Comparison of ENCODE assay signal across 25 cellular contexts in the genomic region with DNA sequence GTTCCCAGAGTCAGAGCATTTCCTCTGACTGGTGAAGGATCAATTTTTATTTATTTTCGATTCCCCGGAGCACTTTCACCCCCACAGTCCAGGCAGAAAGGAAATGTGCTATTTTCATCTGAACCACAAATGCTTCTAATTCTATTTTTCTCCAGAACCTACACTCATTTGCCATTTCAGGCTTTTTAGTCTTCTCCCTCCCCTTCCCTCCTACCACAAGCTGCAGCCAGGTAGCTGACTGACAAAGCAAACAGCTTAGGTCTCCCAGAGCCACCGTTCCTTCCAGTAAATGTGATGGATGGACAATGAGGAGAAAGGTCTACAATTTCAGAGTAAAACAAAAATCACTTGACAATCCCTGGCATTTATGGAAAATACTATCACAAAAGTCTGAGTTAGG.
DNase-seq lines count a peak whose midpoint lies in the region; ATAC-seq and TF ChIP-seq lines count a peak whose summit lies in the region.
"Had no signal": no experiment of that assay in that cellular context is flagged by ENCODE, and none has a peak within 500 bp of the region (broad histone marks: within the 10 kb centered on the region; RNA-seq: fewer than 3 reads in every experiment).

No MANE protein-coding gene starts in this region.

- H3K9ac ChIP-seq in BLaER1 treated with 17β-estradiol and CSF1 and Interleukin-3, amounts not matched to agents 10 nM and 100 nM = no peak overlapping the region
- no peak overlapping the region for H3K9ac ChIP-seq in GM23248

- ATAC-seq in HG03025 (IDR thresholded peaks at IDR 0.05; ENCODE audit: low FRiP score, unreplicated experiment) (no peak), WTC11 (no peak)
- ATAC-seq: activated CD8-positive, alpha-beta T cell treated with anti-CD3 and anti-CD28 coated beads for 36 hours; activated T-cell treated with anti-CD3 and anti-CD28 coated beads, Interleukin-2, amount 50 U/mL, for 4 hours; foreskin keratinocyte; PC-3; psoas muscle had no signal

- H3K4me1 Mint-ChIP-seq in glutamatergic neuron (ENCODE audit: low read depth, unreplicated experiment) (peaks cover 70% of the 10 kb centered on the region), WTC11 (peaks cover 58% of the 10 kb centered on the region)

- H3K36me3 Mint-ChIP-seq in glutamatergic neuron (ENCODE audit: unreplicated experiment) (no peaks in the 10 kb centered on the region), WTC11 (peaks cover 8% of the 10 kb centered on the region)

- peak overlapping the region; percentile 76 for H3K27ac Mint-ChIP-seq in glutamatergic neuron (ENCODE audit: unreplicated experiment)
- H3K27ac Mint-ChIP-seq in WTC11 = no peak overlapping the region
- H3K27ac Mint-ChIP-seq: activated CD8-positive, alpha-beta T cell treated with anti-CD3 and anti-CD28 coated beads for 36 hours; T-helper 1 cell treated with Interleukin-12 subunit alpha and Interleukin-12 subunit beta and Interleukin-4 antibody, amounts not matched to agents 30 μg/mL and 1 μg/mL, for 36 hours had no signal

- in situ Hi-C loops in GM23248 (cut with MboI) = no loop called here

- H2AFZ ChIP-seq in GM23248 = no peak overlapping the region

- H3K36me3 ChIP-seq in BLaER1 treated with 17β-estradiol and CSF1 and Interleukin-3, amounts not matched to agents 10 nM and 100 nM = no peaks in the 10 kb centered on the region
- peaks cover 40% of the 10 kb centered on the region for H3K36me3 ChIP-seq in GM23248 (ENCODE audit: low read depth)
- H3K36me3 ChIP-seq: SJCRH30 had no signal

- DNase-seq in NCI-H2081 (lab: John Stamatoyannopoulos, UW) (peak; percentile 11 to 73), NCI-H2081 treated with DMSO at 0.1 percent for 48 hours (lab: John Stamatoyannopoulos, UW) (no peak), NCI-H510A treated with DMSO at 0.1 percent for 48 hours (lab: John Stamatoyannopoulos, UW) (peak; percentile 82), glutamatergic neuron (no peak), GM23248 (no peak), WTC11 (ENCODE audit: low spot score) (no peak)
- DNase-seq: activated B cell treated with CpG ODN at 0.5 μM for 24 hours; activated CD8-positive, alpha-beta T cell treated with anti-CD3 and anti-CD28 coated beads for 36 hours; activated T-cell treated with anti-CD3 and anti-CD28 coated beads, Interleukin-2, amount 50 U/mL, for 4 hours; dermis blood vessel endothelial cell; DMS 273 treated with DMSO at 0.1 percent for 48 hours; foreskin keratinocyte; H7; NCI-H1694; NCI-H526 treated with DMSO at 0.1 percent for 48 hours; PC-3; psoas muscle; SJCRH30; small intestine; stimulated activated CD4-positive, alpha-beta T cell treated with anti-CD3 and anti-CD28 coated beads, Interleukin-2, amount 100 ng/mL, for 48 hours had no signal

- peaks cover 100% of the 10 kb centered on the region for H3K79me2 ChIP-seq in GM23248 (ENCODE audit: insufficient read depth)

- no peak overlapping the region for H3K27ac ChIP-seq in BLaER1 treated with 17β-estradiol and CSF1 and Interleukin-3, amounts not matched to agents 10 nM and 100 nM
- H3K27ac ChIP-seq in GM23248 = no peak overlapping the region
- H3K27ac ChIP-seq: C4-2B, foreskin keratinocyte, psoas muscle, SJCRH30 had no signal

- H3K9me3 Mint-ChIP-seq in glutamatergic neuron (ENCODE audit: unreplicated experiment) = peaks cover 23% of the 10 kb centered on the region
- no peaks in the 10 kb centered on the region for H3K9me3 Mint-ChIP-seq in WTC11
- H3K9me3 Mint-ChIP-seq: neural crest cell had no signal

- H3K4me1 ChIP-seq in BLaER1 treated with 17β-estradiol and CSF1 and Interleukin-3, amounts not matched to agents 10 nM and 100 nM = peaks cover 21 to 35% (median 32%) of the 10 kb centered on the region in 10 experiments
- peaks cover 3% of the 10 kb centered on the region; the same call in 1 of the 2 replicates for H3K4me1 ChIP-seq in GM23248 (ENCODE audit: insufficient read depth)
- H3K4me1 ChIP-seq: foreskin keratinocyte, SJCRH30 had no signal

- H4K20me1 ChIP-seq in BLaER1 treated with 17β-estradiol and CSF1 and Interleukin-3, amounts not matched to agents 10 nM and 100 nM = no peaks in the 10 kb centered on the region
- H4K20me1 ChIP-seq in GM23248 (ENCODE audit: insufficient read depth) = 0 out of 2 replicates have a peak, but pooled peaks cover 3% of the 10 kb centered on the region

- H3K9me3 ChIP-seq in BLaER1 treated with 17β-estradiol and CSF1 and Interleukin-3, amounts not matched to agents 10 nM and 100 nM (replicated peaks in 1 of 11) = peaks cover 0 to 11% (median 7%) of the 10 kb centered on the region in 11 experiments; a peak in 15 of 22 replicates
- H3K9me3 ChIP-seq in GM23248 (ENCODE audit: low read depth) = no peaks in the 10 kb centered on the region
- H3K9me3 ChIP-seq: psoas muscle, SJCRH30 had no signal

- H3K4me2 ChIP-seq in BLaER1 treated with 17β-estradiol and CSF1 and Interleukin-3, amounts not matched to agents 10 nM and 100 nM = peak overlapping the region; percentile 46 to 81 (median 62); a peak in 21 of 22 replicates
- no peak overlapping the region for H3K4me2 ChIP-seq in GM23248 (ENCODE audit: unreplicated experiment)

- TF ChIP-seq CTCF in glutamatergic neuron (IDR thresholded peaks at IDR 0.05; ENCODE audit: partially characterized antibody, unreplicated experiment) = no peak
- no peak for TF ChIP-seq CTCF in WTC11 (IDR thresholded peaks at IDR 0.05)

- H3K4me3 Mint-ChIP-seq in glutamatergic neuron (ENCODE audit: unreplicated experiment) (peak overlapping the region; percentile 66), WTC11 (no peak overlapping the region)
- H3K4me3 Mint-ChIP-seq: activated B cell treated with CpG ODN at 0.5 μM for 24 hours; activated CD8-positive, alpha-beta T cell treated with anti-CD3 and anti-CD28 coated beads for 36 hours; activated T-cell treated with anti-CD3 and anti-CD28 coated beads, Interleukin-2, amount 50 U/mL, for 4 hours; neural crest cell; T-helper 1 cell treated with Interleukin-12 subunit alpha and Interleukin-12 subunit beta and Interleukin-4 antibody, amounts not matched to agents 30 μg/mL and 1 μg/mL, for 36 hours had no signal

- no peaks in the 10 kb centered on the region for H3K9me2 ChIP-seq in GM23248 (ENCODE audit: insufficient read depth)

- no peaks in the 10 kb centered on the region for H3K27me3 ChIP-seq in BLaER1 treated with 17β-estradiol and CSF1 and Interleukin-3, amounts not matched to agents 10 nM and 100 nM
- H3K27me3 ChIP-seq in GM23248 (replicated peaks; ENCODE audit: insufficient read depth) = no peaks in the 10 kb centered on the region
- H3K27me3 ChIP-seq: foreskin keratinocyte, SJCRH30 had no signal

- H3K4me3 ChIP-seq in BLaER1 treated with 17β-estradiol and CSF1 and Interleukin-3, amounts not matched to agents 10 nM and 100 nM = no peak overlapping the region; a peak in 1 of 20 replicates
- H3K4me3 ChIP-seq in GM23248 = no peak overlapping the region
- H3K4me3 ChIP-seq: psoas muscle, SJCRH30 had no signal

- CTCF ChIA-PET in WTC11 (lab: Charles Lee) = interaction anchor here (1.5 kb wide), 1 partner anchor 253 kb away, joined by 3 read pairs; no protein-coding TSS in a partner anchor

- peaks cover 7% of the 10 kb centered on the region for H3F3A ChIP-seq in GM23248 (ENCODE audit: insufficient read depth)

- 81 to 89% methylated on average over 3 of the region's 3 CpGs for WGBS in GM23248 (ENCODE audit: low coverage in 1 of 2, low lambda C conversion rate in 2 of 2, missing lambda C conversion rate in 2 of 2), 2 experiments

- POLR2A ChIA-PET in WTC11 (lab: Charles Lee) = no interaction called here

- peaks cover 24% of the 10 kb centered on the region for H3K27me3 Mint-ChIP-seq in glutamatergic neuron (ENCODE audit: unreplicated experiment)
- no peaks in the 10 kb centered on the region for H3K27me3 Mint-ChIP-seq in WTC11 (ENCODE audit: low read depth)
- H3K27me3 Mint-ChIP-seq: activated B cell treated with CpG ODN at 0.5 μM for 24 hours; activated CD8-positive, alpha-beta T cell treated with anti-CD3 and anti-CD28 coated beads for 36 hours had no signal

TF ChIP-seq in WTC11, 78 proteins besides CTCF, POLR2A, EP300 and RAD21:
- TF ChIP-seq, protein P1, sequence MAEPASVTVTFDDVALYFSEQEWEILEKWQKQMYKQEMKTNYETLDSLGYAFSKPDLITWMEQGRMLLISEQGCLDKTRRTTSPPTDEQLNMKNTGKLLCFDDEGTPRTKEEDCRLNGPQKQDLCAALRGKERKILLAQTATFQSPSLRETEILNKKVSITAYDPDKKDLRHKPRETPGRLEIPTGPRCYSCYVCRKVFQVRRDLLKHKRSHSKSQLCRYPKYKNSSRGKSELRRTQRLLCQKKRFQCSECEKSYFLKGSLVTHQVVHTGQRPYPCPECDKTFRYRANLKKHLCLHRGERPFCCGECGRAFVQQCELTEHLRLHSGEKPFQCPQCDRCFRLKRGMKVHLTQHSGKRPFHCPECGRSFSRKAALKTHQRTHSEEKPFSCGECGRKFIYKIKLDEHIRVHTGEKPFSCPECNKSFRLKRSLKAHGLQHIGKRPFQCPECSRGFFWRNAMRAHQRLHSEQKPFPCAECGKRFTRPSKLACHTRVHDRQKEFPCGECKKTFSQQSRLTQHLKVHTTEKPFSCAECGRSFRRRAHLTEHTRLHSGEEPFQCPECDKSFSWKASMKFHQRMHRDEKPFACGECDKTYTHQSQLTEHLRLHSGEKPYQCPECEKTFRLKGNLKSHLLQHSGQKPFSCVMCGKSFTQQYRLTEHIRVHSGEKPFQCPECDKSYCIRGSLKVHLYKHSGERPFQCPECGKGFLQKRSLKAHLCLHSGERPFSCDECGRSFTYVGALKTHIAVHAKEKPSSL (CRISPR knock-in tag; conservative IDR thresholded peaks at IDR 0.05) = no peak
- TF ChIP-seq ATF1 (CRISPR knock-in tag; IDR thresholded peaks at IDR 0.05) (no peak), SOX15 (CRISPR knock-in tag; IDR thresholded peaks at IDR 0.05) (no peak)
- TF ChIP-seq, protein P2, sequence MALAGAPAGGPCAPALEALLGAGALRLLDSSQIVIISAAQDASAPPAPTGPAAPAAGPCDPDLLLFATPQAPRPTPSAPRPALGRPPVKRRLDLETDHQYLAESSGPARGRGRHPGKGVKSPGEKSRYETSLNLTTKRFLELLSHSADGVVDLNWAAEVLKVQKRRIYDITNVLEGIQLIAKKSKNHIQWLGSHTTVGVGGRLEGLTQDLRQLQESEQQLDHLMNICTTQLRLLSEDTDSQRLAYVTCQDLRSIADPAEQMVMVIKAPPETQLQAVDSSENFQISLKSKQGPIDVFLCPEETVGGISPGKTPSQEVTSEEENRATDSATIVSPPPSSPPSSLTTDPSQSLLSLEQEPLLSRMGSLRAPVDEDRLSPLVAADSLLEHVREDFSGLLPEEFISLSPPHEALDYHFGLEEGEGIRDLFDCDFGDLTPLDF (CRISPR knock-in tag; IDR thresholded peaks at IDR 0.05) = no peak

Comparison
In these comparisons a context has a peak if more than half of its experiments do, and no peak if none do; other contexts are left out.
1. DNase-seq: peak in NCI-H2081 (2 of 2) and NCI-H510A treated with DMSO at 0.1 percent for 48 hours (single experiment); none in NCI-H2081 treated with DMSO at 0.1 percent for 48 hours (single experiment), glutamatergic neuron (single experiment), GM23248 (single experiment) and WTC11 (single experiment).